In genomic region chr21:45405819-45406762, GRCh38 we compare ENCODE assay signal across 8 cellular contexts. TPM values are rescaled to one million over a fixed set of nuclear protein-coding genes. Genes with fewer than 3 reads are reported as not detected.
DNase-seq lines count a peak whose midpoint lies in the region; ATAC-seq and TF ChIP-seq lines count a peak whose summit lies in the region.

No MANE protein-coding gene starts in this region.

- H2BK5ac ChIP-seq in neuronal stem cell (ENCODE audit: low read length): peak overlapping the region; percentile 75

- H2BK12ac ChIP-seq in neuronal stem cell (ENCODE audit: low read length): no peak overlapping the region

- no peak overlapping the region for H2BK120ac ChIP-seq in neuronal stem cell (ENCODE audit: low read depth, low read length)

- no peak for ATAC-seq in CD8-positive, alpha-beta T cell
- no peak for ATAC-seq in GM21529 (IDR thresholded peaks at IDR 0.05; ENCODE audit: unreplicated experiment)

- peak overlapping the region; percentile 96 for H4K91ac ChIP-seq in neuronal stem cell (ENCODE audit: low read depth, low read length, poor library complexity)

- H3K18ac ChIP-seq in neuronal stem cell (ENCODE audit: low read length): peak overlapping the region; percentile 94

- peaks cover 8% of the 10 kb centered on the region for H3K4me1 ChIP-seq in CD8-positive, alpha-beta T cell (ENCODE audit: insufficient read depth, low read length)
- H3K4me1 ChIP-seq in SJCRH30 (peaks cover 23% of the 10 kb centered on the region), esophagus (ENCODE audit: control insufficient read depth in 2 of 2, insufficient read depth in 2 of 2, low read length in 1 of 2) (peaks cover 20 to 38% of the 10 kb centered on the region in 2 donors), neuronal stem cell (ENCODE audit: control insufficient read depth in 2 of 2, insufficient read depth in 1 of 2, low read depth in 1 of 2, low read length in 2 of 2) (peaks cover 20 to 35% of the 10 kb centered on the region in 2 donors)

- no peak overlapping the region for H3K27ac ChIP-seq in CD8-positive, alpha-beta T cell (ENCODE audit: low read depth, low read length)
- H3K27ac ChIP-seq in SJCRH30: no peak overlapping the region
- H3K27ac ChIP-seq in esophagus (ENCODE audit: low read depth in 2 of 2, low read length in 1 of 2): peak overlapping the region; percentile 45 to 83
- no peak overlapping the region for H3K27ac ChIP-seq in neuronal stem cell (replicated peaks; ENCODE audit: low read length)

- peaks cover 16% of the 10 kb centered on the region for H3K4me1 Mint-ChIP-seq in CD8-positive, alpha-beta T cell (ENCODE audit: low read depth)

- H2AFZ ChIP-seq in neuronal stem cell (ENCODE audit: low read length): peak overlapping the region; percentile 82

- CTCF ChIA-PET in CD8-positive, alpha-beta T cell (lab: Charles Lee): interaction anchor here (0.7 kb wide), 1 partner anchor 162 kb away, joined by 3 read pairs; no protein-coding TSS in a partner anchor
- CTCF ChIA-PET in GM10248 (lab: Yijun Ruan, JAX): no interaction called here

- peaks cover 7% of the 10 kb centered on the region for H3K9me3 Mint-ChIP-seq in CD8-positive, alpha-beta T cell

- H2AK5ac ChIP-seq in neuronal stem cell (ENCODE audit: low read depth, low read length): peak overlapping the region; percentile 96

- peak overlapping the region; percentile 56 for H3K14ac ChIP-seq in neuronal stem cell (ENCODE audit: low read length)

- peak overlapping the region; percentile 89 for H3K4me2 ChIP-seq in neuronal stem cell (ENCODE audit: insufficient read depth, low read length, poor library complexity, severe bottlenecking)

- H3K4ac ChIP-seq in neuronal stem cell (ENCODE audit: low read length): peak overlapping the region; percentile 66

- H3K9ac ChIP-seq in neuronal stem cell (ENCODE audit: low read depth, low read length, poor library complexity): peak overlapping the region; percentile 94

- H3K27me3 Mint-ChIP-seq in CD8-positive, alpha-beta T cell (ENCODE audit: low read depth): peaks cover 52% of the 10 kb centered on the region

- POLR2A ChIA-PET in CD8-positive, alpha-beta T cell (lab: Charles Lee): interaction anchor here (1.4 kb wide), 1 partner anchor 19 kb away, joined by 3 read pairs; no protein-coding TSS in a partner anchor
- POLR2A ChIA-PET in GM10248 (lab: Yijun Ruan, JAX): no interaction called here

- H3K27ac Mint-ChIP-seq in CD8-positive, alpha-beta T cell: no peak overlapping the region

- H4K8ac ChIP-seq in neuronal stem cell (ENCODE audit: low read depth, low read length): no peak overlapping the region

- intact Hi-C loops in CD8-positive, alpha-beta T cell (cut with DNase I, micrococcal nuclease): loop anchor here in 1 of 2 experiments (10.0 kb wide), 1 partner anchor 61 kb away; no protein-coding TSS in a partner anchor

- H3K79me1 ChIP-seq in neuronal stem cell (ENCODE audit: low read depth, low read length): peaks cover 23% of the 10 kb centered on the region

- DNase-seq in CD8-positive, alpha-beta T cell: no peak
- DNase-seq in SJCRH30: no peak
- peak; percentile 69 for DNase-seq in neuronal stem cell (ENCODE audit: low spot score)
- no peak for DNase-seq in NCI-H82 (lab: John Stamatoyannopoulos, UW)
- no peak for DNase-seq in GM10248 (ENCODE audit: extremely low spot score)
- DNase-seq in medulla oblongata (ENCODE audit: extremely low spot score): no peak

- 9 to 12% methylated on average over 74 to 83 of the region's 83 CpGs for WGBS in esophagus, 2 donors
- WGBS in neuronal stem cell (ENCODE audit: extremely low coverage in 2 of 2, insufficient read length in 2 of 2, insufficient replicate concordance in 1 of 2), 2 donors: no CpG with 5 or more reads among the region's 83 CpGs

- peak overlapping the region; percentile 53 for H3K4me3 Mint-ChIP-seq in CD8-positive, alpha-beta T cell

- H3K9me3 ChIP-seq in CD8-positive, alpha-beta T cell (ENCODE audit: low read length): no peaks in the 10 kb centered on the region
- H3K9me3 ChIP-seq in SJCRH30 (replicated peaks) (peaks cover 7% of the 10 kb centered on the region; the same call in 1 of the 2 replicates), esophagus (ENCODE audit: control insufficient read depth in 2 of 2, insufficient read depth in 1 of 2, low read depth in 1 of 2, low read length in 1 of 2) (no peaks in the 10 kb centered on the region), neuronal stem cell (replicated peaks in 1 of 2; ENCODE audit: control insufficient read depth in 2 of 2, insufficient read depth in 1 of 2, low read depth in 1 of 2, low read length in 2 of 2) (peaks cover 4 to 8% of the 10 kb centered on the region in 2 donors)

- H3K36me3 Mint-ChIP-seq in CD8-positive, alpha-beta T cell: peaks cover 2% of the 10 kb centered on the region

- no peak for TF ChIP-seq CTCF in CD8-positive, alpha-beta T cell (IDR thresholded peaks at IDR 0.05)
- no peak for TF ChIP-seq CTCF in GM10248 (IDR thresholded peaks at IDR 0.05; ENCODE audit: control extremely low read depth, extremely low read depth, low read depth, missing control alignments)

- no peak overlapping the region for H3K4me3 ChIP-seq in CD8-positive, alpha-beta T cell (ENCODE audit: low read depth, low read length)
- H3K4me3 ChIP-seq in SJCRH30: peak overlapping the region; percentile 58
- H3K4me3 ChIP-seq in esophagus (ENCODE audit: low read depth in 1 of 2, low read length in 2 of 2): peak overlapping the region; percentile 54 to 57
- peak overlapping the region; percentile 40 to 87 for H3K4me3 ChIP-seq in neuronal stem cell (ENCODE audit: low read length in 2 of 2)

- peak overlapping the region; percentile 93 for H2BK15ac ChIP-seq in neuronal stem cell (ENCODE audit: low read length)

- H3K23ac ChIP-seq in neuronal stem cell (ENCODE audit: low read depth, low read length, poor library complexity): peak overlapping the region; percentile 92

- H3K27me3 ChIP-seq in CD8-positive, alpha-beta T cell (ENCODE audit: insufficient read depth, low read length): peaks cover 14% of the 10 kb centered on the region
- peaks cover 15% of the 10 kb centered on the region; the same call in 1 of the 2 replicates for H3K27me3 ChIP-seq in SJCRH30
- H3K27me3 ChIP-seq in esophagus (ENCODE audit: control insufficient read depth in 1 of 2, insufficient read depth in 2 of 2, low read length in 2 of 2): no peaks in the 10 kb centered on the region
- H3K27me3 ChIP-seq in neuronal stem cell (ENCODE audit: control insufficient read depth in 3 of 3, insufficient read depth in 3 of 3, low read depth in 1 of 3, low read length in 3 of 3): peaks cover 0 to 79% (median 15%) of the 10 kb centered on the region in 3 experiments

- H3K36me3 ChIP-seq in CD8-positive, alpha-beta T cell (ENCODE audit: insufficient read depth, low read length): no peaks in the 10 kb centered on the region
- no peaks in the 10 kb centered on the region for H3K36me3 ChIP-seq in SJCRH30
- no peaks in the 10 kb centered on the region for H3K36me3 ChIP-seq in esophagus (ENCODE audit: control insufficient read depth in 2 of 2, insufficient read depth in 2 of 2, low read length in 1 of 2)
- H3K36me3 ChIP-seq in neuronal stem cell (replicated peaks in 1 of 2; ENCODE audit: control insufficient read depth in 2 of 2, insufficient read depth in 2 of 2, low read length in 2 of 2): peaks cover 0 to 1% of the 10 kb centered on the region in 2 donors

RNA-seq across cellular contexts. Expression of gene COL18A1, which starts 1.1 kb away (rescaled TPM):
- 10 to 100 TPM; 60.7 to 65.3 TPM for total RNA-seq in CD8-positive, alpha-beta T cell
- total RNA-seq in SJCRH30 (2014; rRNA removed; shearing (Covaris generic)): 18.5 and 19.5 TPM in 2 replicates
- 10 to 100 TPM; 29.7 to 29.9 TPM for polyA plus RNA-seq in esophagus
- polyA plus RNA-seq in neuronal stem cell (2013, experiment 1 of 2): 42.5 TPM
- 42.1 TPM for polyA plus RNA-seq in neuronal stem cell (2013, experiment 2 of 2)

Comparison
In these comparisons a context has a peak if more than half of its experiments do, and no peak if none do; other contexts are left out.
1. H3K27ac ChIP-seq: peak in esophagus (2 of 2); none in CD8-positive, alpha-beta T cell (single experiment), SJCRH30 (single experiment) and neuronal stem cell (single experiment).